In the genomic region with DNA sequence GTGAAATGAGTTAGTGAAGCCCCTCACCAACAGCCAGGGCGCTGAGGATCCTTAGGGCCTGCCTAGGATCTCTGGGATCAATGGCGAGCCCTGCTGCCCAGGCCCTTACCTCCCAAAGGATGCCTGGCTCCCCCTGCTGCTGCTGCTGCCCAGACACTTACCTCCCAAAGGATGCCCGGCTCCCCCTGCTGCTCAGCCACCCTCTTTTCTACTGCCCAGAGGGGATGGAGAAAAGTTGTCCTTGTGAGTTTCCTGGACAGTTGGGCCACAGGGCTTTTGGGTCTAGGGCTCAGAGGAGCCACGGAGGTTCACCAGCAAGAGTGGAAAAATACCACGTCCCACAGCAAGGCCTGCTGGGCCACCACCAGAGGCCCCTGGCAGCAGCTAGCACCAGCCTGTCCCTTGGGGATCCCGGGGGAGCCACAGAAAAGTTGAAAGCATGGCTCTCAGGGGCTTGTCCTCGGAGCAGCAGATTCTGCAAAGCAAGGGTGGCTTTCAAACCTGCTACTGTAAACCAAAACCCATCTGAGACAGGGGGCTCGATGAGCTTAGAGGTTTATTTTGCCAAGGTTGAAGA, we compare ENCODE assay signal across 9 cellular contexts. TPM values are rescaled to one million over a fixed set of nuclear protein-coding genes. Genes with fewer than 3 reads are reported as not detected.
DNase-seq lines count a peak whose midpoint lies in the region; ATAC-seq, FAIRE-seq and TF ChIP-seq lines count a peak whose summit lies in the region.
"Had no signal": no experiment of that assay in that cellular context is flagged by ENCODE, and none has a peak within 500 bp of the region (broad histone marks: within the 10 kb centered on the region; RNA-seq: fewer than 3 reads in every experiment).

No MANE protein-coding gene starts in this region.

- peak overlapping the region; percentile 41 for H3K27ac Mint-ChIP-seq in progenitor cell of endocrine pancreas

- TF ChIP-seq POLR2A in GM18505 (IDR thresholded peaks at IDR 0.05; ENCODE audit: borderline replicate concordance, extremely low read depth, insufficient read depth, insufficient read length): no peak

- peak; percentile 54 for TF ChIP-seq CTCF in progenitor cell of endocrine pancreas (IDR thresholded peaks at IDR 0.05; ENCODE audit: unreplicated experiment)

- H3K9me3 Mint-ChIP-seq in progenitor cell of endocrine pancreas (ENCODE audit: low read depth): no peaks in the 10 kb centered on the region
- H3K9me3 Mint-ChIP-seq: IgD-negative memory B cell had no signal

- DNase-seq in Ammon's horn (ENCODE audit: low spot score) (peak; percentile 58), GM18507 (ENCODE audit: extremely low spot score, insufficient read length, low read depth) (no peak), NCI-H2196 (lab: John Stamatoyannopoulos, UW; ENCODE audit: unreplicated experiment) (peak; percentile 45), globus pallidus (ENCODE audit: low spot score) (peak; percentile 72), progenitor cell of endocrine pancreas (ENCODE audit: low spot score, unreplicated experiment) (no peak)
- DNase-seq in activated effector memory CD4-positive, alpha-beta T cell treated with anti-CD3 and anti-CD28 coated beads, Interleukin-2, amount 50 U/mL, for 16 hours: peak; percentile 76

- H3K36me3 Mint-ChIP-seq in progenitor cell of endocrine pancreas (ENCODE audit: insufficient read depth): peaks cover 9% of the 10 kb centered on the region

- no peak overlapping the region for H3K4me3 Mint-ChIP-seq in progenitor cell of endocrine pancreas (ENCODE audit: low read depth)
- H3K4me3 Mint-ChIP-seq: IgD-negative memory B cell had no signal

- no peak for ATAC-seq in GM21360 (IDR thresholded peaks at IDR 0.05; ENCODE audit: unreplicated experiment)
- ATAC-seq in GM18505 (IDR thresholded peaks at IDR 0.05; ENCODE audit: unreplicated experiment): no peak

- peaks cover 6% of the 10 kb centered on the region for H3K4me1 Mint-ChIP-seq in progenitor cell of endocrine pancreas (ENCODE audit: low read depth)

- H3K27me3 Mint-ChIP-seq in progenitor cell of endocrine pancreas: no peaks in the 10 kb centered on the region
- H3K27me3 Mint-ChIP-seq: IgD-negative memory B cell had no signal

- FAIRE-seq in GM18507 (lab: Jason Lieb, UNC): peak; percentile 69

RNA-seq across cellular contexts. Expression of a gene that starts 59.4 kb away (rescaled TPM):
- total RNA-seq in progenitor cell of endocrine pancreas: 23.8 and 28.1 TPM in 2 replicates

Comparison
In these comparisons a context has a peak if more than half of its experiments do, and no peak if none do; other contexts are left out.
1. DNase-seq: peak in Ammon's horn (single experiment), NCI-H2196 (single experiment), activated effector memory CD4-positive, alpha-beta T cell treated with anti-CD3 and anti-CD28 coated beads, Interleukin-2, amount 50 U/mL, for 16 hours (single experiment) and globus pallidus (single experiment); none in GM18507 (single experiment) and progenitor cell of endocrine pancreas (single experiment).